Comparison of ENCODE assay signal across 8 cellular contexts in genomic region chr1:85307987-85308836, GRCh38. TPM values are rescaled to one million over a fixed set of nuclear protein-coding genes. Genes with fewer than 3 reads are reported as not detected.
A peak's percentile ranks its signal among the peaks of the same experiment; 100 is the strongest.
DNase-seq lines count a peak whose midpoint lies in the region; ATAC-seq, FAIRE-seq and TF ChIP-seq lines count a peak whose summit lies in the region.

No MANE protein-coding gene starts in this region.

- H3K4me3 Mint-ChIP-seq in activated CD4-positive, alpha-beta T cell treated with anti-CD3 and anti-CD28 coated beads, Interleukin-2, amount 10 ng/mL, durations not matched to agents 24 days and 14 days, result no peak overlapping the region

- FAIRE-seq in HepG2 (lab: Jason Lieb, UNC), result peak; percentile 80

- peak; percentile 93 for ATAC-seq in GM19035 (IDR thresholded peaks at IDR 0.05; ENCODE audit: unreplicated experiment)
- ATAC-seq in HG03342 (IDR thresholded peaks at IDR 0.05; ENCODE audit: unreplicated experiment), result peak; percentile 93
- ATAC-seq in HepG2, result peak; percentile 97

- TF ChIP-seq CTCF in BE2C (IDR thresholded peaks at IDR 0.05; ENCODE audit: low read depth, low read length) (peak; percentile 83), HepG2 (CRISPR knock-in tag; IDR thresholded peaks at IDR 0.05) (peak; percentile 98)

- H3K36me3 Mint-ChIP-seq in activated CD4-positive, alpha-beta T cell treated with anti-CD3 and anti-CD28 coated beads, Interleukin-2, amount 10 ng/mL, durations not matched to agents 24 days and 14 days (ENCODE audit: low read depth), result no peaks in the 10 kb centered on the region

- peak; percentile 98 for TF ChIP-seq RAD21 in HepG2 (CRISPR knock-in tag; IDR thresholded peaks at IDR 0.05)

- peak overlapping the region; percentile 55; the same call in 1 of the 2 replicates for H3K9ac ChIP-seq in HepG2 (ENCODE audit: insufficient read depth, low read depth, low read length)

- H3K36me3 ChIP-seq in BE2C (no peaks in the 10 kb centered on the region), HepG2 (replicated peaks in 1 of 2; ENCODE audit: control insufficient read depth in 1 of 2, insufficient read depth in 2 of 2, low read length in 2 of 2) (no peaks in the 10 kb centered on the region)

- H3K27ac ChIP-seq in HepG2 (ENCODE audit: extremely low read length, insufficient read depth, low read length), result no peak overlapping the region

- BruUV-seq in HepG2 (replicated peaks; lab: Mats Ljungman, UMichigan), result no TSS peak

- POLR2A ChIA-PET in HepG2 (lab: Yijun Ruan, JAX), result interaction anchor here (0.8 to 1.0 kb wide), 2 partner anchors 195 to 400 kb away, joined by 3 to 6 read pairs; partner anchors contain the start of gene ZNHIT6

- in situ Hi-C loops in HepG2 (cut with HindIII; ENCODE audit: extremely low pct_ligation_motif_present, low pct_unique_long_range_greater_than_20kb), result loop anchor here (5.0 to 10.0 kb wide), 3 partner anchors 89 to 577 kb away; no protein-coding TSS in a partner anchor

- no peaks in the 10 kb centered on the region for H3K9me3 ChIP-seq in BE2C
- no peaks in the 10 kb centered on the region for H3K9me3 ChIP-seq in HepG2 (ENCODE audit: low read length)

- intact Hi-C loops in activated CD4-positive, alpha-beta T cell treated with anti-CD3 and anti-CD28 coated beads, Interleukin-2, amount 10 ng/mL, durations not matched to agents 24 days and 14 days (cut with micrococcal nuclease), result loop anchor here (1.0 to 2.0 kb wide), 3 partner anchors 10 to 711 kb away; no protein-coding TSS in a partner anchor
- intact Hi-C loops in HepG2 (cut with micrococcal nuclease; ENCODE audit: unreplicated experiment), result loop anchor here (1.0 to 10.0 kb wide), 8 partner anchors 36 to 709 kb away; no protein-coding TSS in a partner anchor

- 19% methylated on average over 17 of the region's 27 CpGs for WGBS in HepG2 (ENCODE audit: low lambda C conversion rate)

- no peaks in the 10 kb centered on the region for H3K9me3 Mint-ChIP-seq in activated CD4-positive, alpha-beta T cell treated with anti-CD3 and anti-CD28 coated beads, Interleukin-2, amount 10 ng/mL, durations not matched to agents 24 days and 14 days

- no peak overlapping the region for H2AFZ ChIP-seq in HepG2 (ENCODE audit: low read length)

- peaks cover 68% of the 10 kb centered on the region for H3K27me3 Mint-ChIP-seq in activated CD4-positive, alpha-beta T cell treated with anti-CD3 and anti-CD28 coated beads, Interleukin-2, amount 10 ng/mL, durations not matched to agents 24 days and 14 days

- TF ChIP-seq EP300 in HepG2 (IDR thresholded peaks at IDR 0.05; ENCODE audit: low read depth in 2 of 2, low read length in 2 of 2) (no peak), HepG2 (CRISPR knock-in tag; IDR thresholded peaks at IDR 0.05; ENCODE audit: borderline replicate concordance) (no peak)

- H3K4me2 ChIP-seq in HepG2 (ENCODE audit: low read depth, low read length), result peak overlapping the region; percentile 78

- peaks cover 2% of the 10 kb centered on the region for H3K4me1 Mint-ChIP-seq in activated CD4-positive, alpha-beta T cell treated with anti-CD3 and anti-CD28 coated beads, Interleukin-2, amount 10 ng/mL, durations not matched to agents 24 days and 14 days

- H3K27me3 ChIP-seq in BE2C (no peaks in the 10 kb centered on the region), HepG2 (ENCODE audit: control insufficient read depth in 1 of 2, insufficient read depth in 2 of 2, low read length in 2 of 2) (0 out of 5 replicates have a peak, but pooled peaks cover 0 to 4% of the 10 kb centered on the region in 2 experiments)

- DNase-seq in BE2C, result peak; percentile 81
- peak; percentile 77 to 94 for DNase-seq in NCI-H446 (lab: John Stamatoyannopoulos, UW)
- peak; percentile 85 for DNase-seq in activated CD4-positive, alpha-beta T cell treated with anti-CD3 and anti-CD28 coated beads, Interleukin-2, amount 10 ng/mL, durations not matched to agents 24 days and 14 days
- peak; percentile 92 for DNase-seq in dedifferentiated amniotic fluid mesenchymal stem cell (ENCODE audit: extremely low spot score)
- DNase-seq in HepG2 (ENCODE audit: low spot score), result peak; percentile 70
- DNase-seq in stimulated activated CD4-positive, alpha-beta T cell treated with anti-CD3 and anti-CD28 coated beads, TNF-alpha, amount 100 ng/mL, for 24 hours (ENCODE audit: low read depth in 3 of 3), result peak; percentile 31 to 64 (median 44)

- H3K79me2 ChIP-seq in HepG2 (ENCODE audit: insufficient read depth, low read length), result no peaks in the 10 kb centered on the region

- no peak overlapping the region for H3K27ac Mint-ChIP-seq in activated CD4-positive, alpha-beta T cell treated with anti-CD3 and anti-CD28 coated beads, Interleukin-2, amount 10 ng/mL, durations not matched to agents 24 days and 14 days

- CTCF ChIA-PET in HepG2 (lab: Yijun Ruan, JAX; ENCODE audit: low intra/inter-chr PET ratio, low total read pairs), result interaction anchor here (0.8 to 3.2 kb wide), 7 partner anchors 36 to 710 kb away, joined by 3 to 64 read pairs (median 9); partner anchors contain the start of gene CCN1

- TF ChIP-seq POLR2A in HepG2 (IDR thresholded peaks at IDR 0.05; ENCODE audit: insufficient read depth in 1 of 2, low read depth in 2 of 2, low read length in 2 of 2), result no peak

- no peaks in the 10 kb centered on the region for H4K20me1 ChIP-seq in HepG2 (ENCODE audit: insufficient read depth, low read length)

- H3K4me3 ChIP-seq in BE2C (ENCODE audit: low read depth, low read length) (no peak overlapping the region), HepG2 (replicated peaks in 1 of 3; ENCODE audit: insufficient read depth in 1 of 3, low read depth in 2 of 3, low read length in 3 of 3) (peak overlapping the region in 2 of 3 experiments; percentile 29; a peak in 2 of 6 replicates)

- no peaks in the 10 kb centered on the region for H3K4me1 ChIP-seq in BE2C
- H3K4me1 ChIP-seq in HepG2 (ENCODE audit: insufficient read depth, low read length), result peaks cover 15% of the 10 kb centered on the region

TF ChIP-seq in HepG2, 621 proteins besides CTCF, POLR2A, EP300 and RAD21 (continues in another document):
- TF ChIP-seq SMARCE1 (IDR thresholded peaks at IDR 0.05; ENCODE audit: borderline replicate concordance), result no peak
- no peak for TF ChIP-seq ZNF772 (CRISPR knock-in tag; IDR thresholded peaks at IDR 0.05)
- TF ChIP-seq SALL1 (CRISPR knock-in tag; IDR thresholded peaks at IDR 0.05), result peak; percentile 81

RNA-seq across cellular contexts. Expression of gene BCL10, which starts 31.8 kb away (rescaled TPM):
- polyA plus RNA-seq in BE2C (2012; ENCODE audit: insufficient read depth, insufficient read length, low read depth), result 8.4 TPM
- 25.5 and 27.8 TPM in 2 replicates for total RNA-seq in activated CD4-positive, alpha-beta T cell treated with anti-CD3 and anti-CD28 coated beads, Interleukin-2, amount 10 ng/mL, durations not matched to agents 24 days and 14 days
- total RNA-seq in HepG2 (2016; rRNA removed; fragmentation: Illumina TruSeq; extraction: Trizol), result 14.1 and 20.0 TPM in 2 replicates
- total RNA-seq in HepG2 (2016; cell fraction: cytosol; rRNA removed; fragmentation: Illumina TruSeq; extraction: Trizol; ENCODE audit: low read depth), result 4.5 and 4.9 TPM in 2 replicates
- 13.6 and 16.8 TPM in 2 replicates for total RNA-seq in HepG2 (2016; cell fraction: insoluble cytoplasmic fraction; rRNA removed; fragmentation: Illumina TruSeq; extraction: Trizol)
- 11.2 and 12.0 TPM in 2 replicates for total RNA-seq in HepG2 (2016; cell fraction: membrane; rRNA removed; fragmentation: Illumina TruSeq; extraction: Trizol)
- total RNA-seq in HepG2 (2016; cell fraction: nucleus; rRNA removed; fragmentation: Illumina TruSeq; extraction: Trizol), result 10.9 and 11.5 TPM in 2 replicates
- polyA plus RNA-seq in HepG2 (2011; rRNA removed), result 3.7 and 3.8 TPM in 2 replicates
- polyA plus RNA-seq in HepG2 (2011; cell fraction: cytosol; rRNA removed), result 2.7 TPM in 2 replicates
- 2.7 and 3.0 TPM in 2 replicates for polyA plus RNA-seq in HepG2 (2011; cell fraction: nucleus; rRNA removed)
- polyA plus RNA-seq in HepG2 (2012), result 5.5 and 6.6 TPM in 2 replicates
- 0.95 and 1.2 TPM in 2 replicates for polyA plus RNA-seq in HepG2 (2016; cell fraction: cytosol; fragmentation: Illumina TruSeq; extraction: Trizol; ENCODE audit: low read depth)
- 14.1 and 14.9 TPM in 2 replicates for polyA plus RNA-seq in HepG2 (2016; cell fraction: insoluble cytoplasmic fraction; fragmentation: Illumina TruSeq; extraction: Trizol; ENCODE audit: low read depth)
- polyA plus RNA-seq in HepG2 (2016; cell fraction: membrane; fragmentation: Illumina TruSeq; extraction: Trizol; ENCODE audit: low read depth), result 3.2 and 3.8 TPM in 2 replicates
- 9.1 and 9.7 TPM in 2 replicates for polyA plus RNA-seq in HepG2 (2016; cell fraction: nucleus; fragmentation: Illumina TruSeq; extraction: Trizol; ENCODE audit: insufficient read depth, low read depth)
- polyA minus RNA-seq in HepG2 (2011; rRNA and poly(A)+ RNA removed; ENCODE audit: low replicate concordance), result 6.7 and 7.6 TPM in 2 replicates
- 6.9 and 7.7 TPM in 2 replicates for polyA minus RNA-seq in HepG2 (2011; cell fraction: cytosol; rRNA and poly(A)+ RNA removed)
- polyA minus RNA-seq in HepG2 (2011; cell fraction: nucleus; rRNA and poly(A)+ RNA removed), result 18.7 and 23.1 TPM in 2 replicates

RNA-seq across cellular contexts. Expression of gene C1orf52, which starts 48.8 kb away (rescaled TPM):
- polyA plus RNA-seq in BE2C (2012; ENCODE audit: insufficient read depth, insufficient read length, low read depth), result 56.7 TPM
- total RNA-seq in activated CD4-positive, alpha-beta T cell treated with anti-CD3 and anti-CD28 coated beads, Interleukin-2, amount 10 ng/mL, durations not matched to agents 24 days and 14 days, result 29.8 and 32.3 TPM in 2 replicates
- total RNA-seq in HepG2 (2016; rRNA removed; fragmentation: Illumina TruSeq; extraction: Trizol), result 19.4 and 23.0 TPM in 2 replicates
- total RNA-seq in HepG2 (2016; cell fraction: cytosol; rRNA removed; fragmentation: Illumina TruSeq; extraction: Trizol; ENCODE audit: low read depth), result 3.1 and 4.1 TPM in 2 replicates
- 17.6 and 28.5 TPM in 2 replicates for total RNA-seq in HepG2 (2016; cell fraction: insoluble cytoplasmic fraction; rRNA removed; fragmentation: Illumina TruSeq; extraction: Trizol)
- 12.6 and 13.8 TPM in 2 replicates for total RNA-seq in HepG2 (2016; cell fraction: membrane; rRNA removed; fragmentation: Illumina TruSeq; extraction: Trizol)
- total RNA-seq in HepG2 (2016; cell fraction: nucleus; rRNA removed; fragmentation: Illumina TruSeq; extraction: Trizol), result 11.1 and 11.5 TPM in 2 replicates
- polyA plus RNA-seq in HepG2 (2011; rRNA removed), result 25.8 and 27.4 TPM in 2 replicates
- 13.2 and 20.6 TPM in 2 replicates for polyA plus RNA-seq in HepG2 (2011; cell fraction: cytosol; rRNA removed)
- polyA plus RNA-seq in HepG2 (2011; cell fraction: nucleus; rRNA removed), result 27.9 and 30.9 TPM in 2 replicates
- polyA plus RNA-seq in HepG2 (2012), result 19.6 and 23.2 TPM in 2 replicates
- polyA plus RNA-seq in HepG2 (2016; cell fraction: cytosol; fragmentation: Illumina TruSeq; extraction: Trizol; ENCODE audit: low read depth), result 5.2 and 6.2 TPM in 2 replicates
- 34.5 and 38.9 TPM in 2 replicates for polyA plus RNA-seq in HepG2 (2016; cell fraction: insoluble cytoplasmic fraction; fragmentation: Illumina TruSeq; extraction: Trizol; ENCODE audit: low read depth)
- polyA plus RNA-seq in HepG2 (2016; cell fraction: membrane; fragmentation: Illumina TruSeq; extraction: Trizol; ENCODE audit: low read depth), result 11.3 and 11.5 TPM in 2 replicates
- 23.9 and 25.0 TPM in 2 replicates for polyA plus RNA-seq in HepG2 (2016; cell fraction: nucleus; fragmentation: Illumina TruSeq; extraction: Trizol; ENCODE audit: insufficient read depth, low read depth)
- polyA minus RNA-seq in HepG2 (2011; rRNA and poly(A)+ RNA removed; ENCODE audit: low replicate concordance), result 8.4 and 10.7 TPM in 2 replicates
- 8.9 and 9.1 TPM in 2 replicates for polyA minus RNA-seq in HepG2 (2011; cell fraction: cytosol; rRNA and poly(A)+ RNA removed)
- 16.0 and 16.9 TPM in 2 replicates for polyA minus RNA-seq in HepG2 (2011; cell fraction: nucleus; rRNA and poly(A)+ RNA removed)
